Comparison of ENCODE assay signal across 32 cellular contexts in the genomic region with DNA sequence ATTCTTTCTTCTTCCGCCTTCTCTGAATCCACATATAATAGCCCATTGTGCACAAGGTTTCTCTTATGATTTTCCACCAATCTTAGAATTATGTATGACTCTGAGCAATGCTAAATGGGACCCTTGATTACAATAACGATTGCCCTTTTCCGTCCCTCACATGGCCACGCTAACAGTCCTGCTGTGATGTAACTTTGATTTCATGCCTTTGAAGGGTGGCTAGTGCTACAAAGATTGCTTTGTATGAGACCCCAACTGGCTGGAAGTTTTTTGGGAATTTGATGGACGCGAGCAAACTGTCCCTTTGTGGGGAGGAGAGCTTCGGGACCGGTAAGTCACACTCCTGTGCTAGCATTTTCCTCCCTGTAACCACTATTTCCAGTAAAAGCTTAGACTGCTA. TPM values are rescaled to one million over a fixed set of nuclear protein-coding genes. Genes with fewer than 3 reads are reported as not detected.
DNase-seq lines count a peak whose midpoint lies in the region; ATAC-seq, FAIRE-seq and TF ChIP-seq lines count a peak whose summit lies in the region.
"Had no signal": no experiment of that assay in that cellular context is flagged by ENCODE, and none has a peak within 500 bp of the region (broad histone marks: within the 10 kb centered on the region; RNA-seq: fewer than 3 reads in every experiment).

No MANE protein-coding gene starts in this region.

- H3K9me3 ChIP-seq in mammary epithelial cell (replicated peaks; ENCODE audit: insufficient read depth, low read length), result no peaks in the 10 kb centered on the region
- no peaks in the 10 kb centered on the region for H3K9me3 ChIP-seq in pancreas
- H3K9me3 ChIP-seq: SK-N-SH had no signal

- in situ Hi-C loops in mammary epithelial cell (cut with MboI; ENCODE audit: low sequenced_read_pairs in 2 of 2), result no loop called here

- no peaks in the 10 kb centered on the region for H3K4me1 Mint-ChIP-seq in MCF 10A (ENCODE audit: insufficient read depth, unreplicated experiment)
- peaks cover 12% of the 10 kb centered on the region for H3K4me1 Mint-ChIP-seq in activated CD4-positive, alpha-beta T cell treated with anti-CD3 and anti-CD28 coated beads, Interleukin-2, amount 10 ng/mL, durations not matched to agents 7 days and 5 days
- H3K4me1 Mint-ChIP-seq in activated T-helper 1 cell treated with anti-CD3 and anti-CD28 coated beads, Interleukin-12 subunit alpha, Interleukin-12 subunit beta, Interleukin-2, Interleukin-4 antibody, amounts not matched to agents 30 ng/mL and 10 ng/mL and 1 ng/mL, durations not matched to agents 14 hours and 24 hours and 36 hours (ENCODE audit: low read depth), result peaks cover 12% of the 10 kb centered on the region
- H3K4me1 Mint-ChIP-seq: B cell had no signal

- no peak for TF ChIP-seq CTCF in MCF 10A (IDR thresholded peaks at IDR 0.05; ENCODE audit: unreplicated experiment)
- TF ChIP-seq CTCF in mammary epithelial cell (conservative IDR thresholded peaks at IDR 0.05 in 1 of 2, IDR thresholded peaks at IDR 0.05 in 1 of 2; ENCODE audit: extremely low read depth in 1 of 2, insufficient read depth in 1 of 2, low read depth in 1 of 2, low read length in 2 of 2), result no peak
- TF ChIP-seq CTCF in pancreas (IDR thresholded peaks at IDR 0.05), result no peak

- no peaks in the 10 kb centered on the region for H3K9me3 Mint-ChIP-seq in MCF 10A (ENCODE audit: unreplicated experiment)
- no peaks in the 10 kb centered on the region for H3K9me3 Mint-ChIP-seq in activated CD4-positive, alpha-beta T cell treated with anti-CD3 and anti-CD28 coated beads, Interleukin-2, amount 10 ng/mL, durations not matched to agents 7 days and 5 days
- H3K9me3 Mint-ChIP-seq in activated T-helper 1 cell treated with anti-CD3 and anti-CD28 coated beads, Interleukin-12 subunit alpha, Interleukin-12 subunit beta, Interleukin-2, Interleukin-4 antibody, amounts not matched to agents 30 ng/mL and 10 ng/mL and 1 ng/mL, durations not matched to agents 14 hours and 24 hours and 36 hours, result no peaks in the 10 kb centered on the region
- H3K9me3 Mint-ChIP-seq: CD8-positive, alpha-beta T cell had no signal

- no peaks in the 10 kb centered on the region for H3K27me3 ChIP-seq in mammary epithelial cell (ENCODE audit: insufficient read depth, low read length)
- no peaks in the 10 kb centered on the region for H3K27me3 ChIP-seq in pancreas

- POLR2A ChIA-PET in MCF 10A (lab: Yijun Ruan, JAX), result no interaction called here
- POLR2A ChIA-PET in activated CD4-positive, alpha-beta T cell treated with anti-CD3 and anti-CD28 coated beads, Interleukin-2, amount 10 ng/mL, durations not matched to agents 7 days and 5 days (lab: Charles Lee), result interaction anchor here (1.2 kb wide), 1 partner anchor 13 kb away, joined by 3 read pairs; no protein-coding TSS in a partner anchor

- peaks cover 84% of the 10 kb centered on the region for H3K36me3 Mint-ChIP-seq in MCF 10A (ENCODE audit: insufficient read depth, unreplicated experiment)
- H3K36me3 Mint-ChIP-seq in activated CD4-positive, alpha-beta T cell treated with anti-CD3 and anti-CD28 coated beads, Interleukin-2, amount 10 ng/mL, durations not matched to agents 7 days and 5 days (ENCODE audit: low read depth), result peaks cover 26% of the 10 kb centered on the region
- H3K36me3 Mint-ChIP-seq in activated T-helper 1 cell treated with anti-CD3 and anti-CD28 coated beads, Interleukin-12 subunit alpha, Interleukin-12 subunit beta, Interleukin-2, Interleukin-4 antibody, amounts not matched to agents 30 ng/mL and 10 ng/mL and 1 ng/mL, durations not matched to agents 14 hours and 24 hours and 36 hours (ENCODE audit: low read depth), result peaks cover 68% of the 10 kb centered on the region

- ATAC-seq in pancreas, result no peak
- ATAC-seq: CD8-positive, alpha-beta T cell; HCT116; K562; PC-3 had no signal

- 97% methylated on average over 8 of the region's 8 CpGs for WGBS in mammary epithelial cell (ENCODE audit: low coverage, missing lambda C conversion rate)
- WGBS in pancreas, 2 donors, result 86 to 88% methylated on average over 8 of the region's 8 CpGs

- dilution Hi-C loops in mammary epithelial cell (cut with HindIII; ENCODE audit: low sequenced_read_pairs), result no loop called here

- H3K4me2 ChIP-seq in mammary epithelial cell (ENCODE audit: insufficient read depth, low read depth, low read length), result no peak overlapping the region
- H3K4me2 ChIP-seq: SK-N-SH had no signal

- H3K27ac Mint-ChIP-seq in MCF 10A (ENCODE audit: low read depth, unreplicated experiment), result peak overlapping the region; percentile 61
- H3K27ac Mint-ChIP-seq in activated CD4-positive, alpha-beta T cell treated with anti-CD3 and anti-CD28 coated beads, Interleukin-2, amount 10 ng/mL, durations not matched to agents 7 days and 5 days, result no peak overlapping the region
- no peak overlapping the region for H3K27ac Mint-ChIP-seq in activated T-helper 1 cell treated with anti-CD3 and anti-CD28 coated beads, Interleukin-12 subunit alpha, Interleukin-12 subunit beta, Interleukin-2, Interleukin-4 antibody, amounts not matched to agents 30 ng/mL and 10 ng/mL and 1 ng/mL, durations not matched to agents 14 hours and 24 hours and 36 hours
- H3K27ac Mint-ChIP-seq: B cell; CD8-positive, alpha-beta T cell had no signal

- H3K27me3 Mint-ChIP-seq in MCF 10A (ENCODE audit: insufficient read depth, unreplicated experiment), result no peaks in the 10 kb centered on the region
- H3K27me3 Mint-ChIP-seq in activated CD4-positive, alpha-beta T cell treated with anti-CD3 and anti-CD28 coated beads, Interleukin-2, amount 10 ng/mL, durations not matched to agents 7 days and 5 days, result no peaks in the 10 kb centered on the region
- H3K27me3 Mint-ChIP-seq in activated T-helper 1 cell treated with anti-CD3 and anti-CD28 coated beads, Interleukin-12 subunit alpha, Interleukin-12 subunit beta, Interleukin-2, Interleukin-4 antibody, amounts not matched to agents 30 ng/mL and 10 ng/mL and 1 ng/mL, durations not matched to agents 14 hours and 24 hours and 36 hours (ENCODE audit: insufficient read depth), result no peaks in the 10 kb centered on the region
- H3K27me3 Mint-ChIP-seq: B cell had no signal

- BruUV-seq in MCF 10A (replicated peaks; lab: Mats Ljungman, UMichigan), result no TSS peak
- no TSS peak for BruUV-seq in mammary epithelial cell (replicated peaks; lab: Mats Ljungman, UMichigan)

- H2AFZ ChIP-seq in mammary epithelial cell (ENCODE audit: low read depth, low read length), result no peak overlapping the region

- H3K4me1 ChIP-seq in mammary epithelial cell (ENCODE audit: insufficient read depth, low read length) (no peaks in the 10 kb centered on the region), pancreas (peaks cover 37 to 57% (median 51%) of the 10 kb centered on the region in 3 donors)

- FAIRE-seq in pancreas (lab: Jason Lieb, UNC), result no peak
- FAIRE-seq: GM12891, K562 had no signal

- no peaks in the 10 kb centered on the region for H3K79me2 ChIP-seq in mammary epithelial cell (ENCODE audit: insufficient read depth, low read length)

- CTCF ChIA-PET in MCF 10A (lab: Yijun Ruan, JAX) (no interaction called here), mammary epithelial cell (lab: Charles Lee; ENCODE audit: low non-redundant PET) (no interaction called here)
- CTCF ChIA-PET in activated CD4-positive, alpha-beta T cell treated with anti-CD3 and anti-CD28 coated beads, Interleukin-2, amount 10 ng/mL, durations not matched to agents 7 days and 5 days (lab: Charles Lee), result interaction anchor here (0.7 to 1.3 kb wide), 2 partner anchors 10 to 607 kb away, joined by 3 to 4 read pairs; no protein-coding TSS in a partner anchor

- H3K36me3 ChIP-seq in mammary epithelial cell (ENCODE audit: insufficient read depth, low read length) (peaks cover 37% of the 10 kb centered on the region), pancreas (no peaks in the 10 kb centered on the region)

- no peak overlapping the region for H3K27ac ChIP-seq in mammary epithelial cell (ENCODE audit: insufficient read depth, low read depth, low read length)
- peak overlapping the region in 3 of 4 donors; percentile 8 to 86 (median 64) for H3K27ac ChIP-seq in pancreas
- H3K27ac ChIP-seq: 22Rv1, C4-2B, HL-60, RWPE1 had no signal

- H4K20me1 ChIP-seq in mammary epithelial cell (ENCODE audit: insufficient read depth, low read length), result no peaks in the 10 kb centered on the region

- DNase-seq in MCF 10A (ENCODE audit: unreplicated experiment) (no peak), mammary epithelial cell (no peak), epidermal melanocyte (ENCODE audit: insufficient read length, low spot score) (peak; percentile 38), pancreas (no peak), RPMI8226 (no peak), T-helper 1 cell (no peak)
- DNase-seq in activated CD4-positive, alpha-beta T cell treated with anti-CD3 and anti-CD28 coated beads, Interleukin-2, amount 10 ng/mL, durations not matched to agents 7 days and 5 days, result no peak
- DNase-seq in activated T-helper 1 cell treated with anti-CD3 and anti-CD28 coated beads, Interleukin-12 subunit alpha, Interleukin-12 subunit beta, Interleukin-2, Interleukin-4 antibody, amounts not matched to agents 30 ng/mL and 10 ng/mL and 1 ng/mL, durations not matched to agents 14 hours and 24 hours and 36 hours (ENCODE audit: low spot score), result no peak
- DNase-seq: CD8-positive, alpha-beta T cell; DMS 273 treated with DMSO at 0.1 percent for 48 hours; DMS79 treated with DMSO at 0.1 percent for 48 hours; GF-D8; Kasumi-1; MV-4-11; NCI-H1105 treated with DMSO at 0.1 percent for 48 hours; NCI-H146; NCI-H1930; NCI-H446 treated with DMSO at 0.1 percent for 48 hours; NCI-H526; NCI-H82; NK-92 treated with Interleukin-12 subunit alpha and Interleukin-12 subunit beta, amount 100 ng/mL, for 24 hours; PC-3; SHP77; SK-N-SH had no signal

- H3K4me3 ChIP-seq in mammary epithelial cell (replicated peaks in 1 of 3; ENCODE audit: insufficient read depth in 1 of 3, low read depth in 2 of 3, low read length in 3 of 3) (no peak overlapping the region), pancreas (no peak overlapping the region)
- H3K4me3 ChIP-seq: K562 had no signal

- H3K4me3 Mint-ChIP-seq in MCF 10A (ENCODE audit: unreplicated experiment), result no peak overlapping the region
- no peak overlapping the region for H3K4me3 Mint-ChIP-seq in activated CD4-positive, alpha-beta T cell treated with anti-CD3 and anti-CD28 coated beads, Interleukin-2, amount 10 ng/mL, durations not matched to agents 7 days and 5 days
- H3K4me3 Mint-ChIP-seq in activated T-helper 1 cell treated with anti-CD3 and anti-CD28 coated beads, Interleukin-12 subunit alpha, Interleukin-12 subunit beta, Interleukin-2, Interleukin-4 antibody, amounts not matched to agents 30 ng/mL and 10 ng/mL and 1 ng/mL, durations not matched to agents 14 hours and 24 hours and 36 hours, result no peak overlapping the region
- H3K4me3 Mint-ChIP-seq: B cell; CD8-positive, alpha-beta T cell had no signal

- intact Hi-C loops in MCF 10A (cut with micrococcal nuclease), result no loop called here
- intact Hi-C loops in mammary epithelial cell (cut with micrococcal nuclease), result no loop called here
- intact Hi-C loops in pancreas (cut with DNase I), result no loop called here
- intact Hi-C loops in activated T-helper 1 cell treated with anti-CD3 and anti-CD28 coated beads, Interleukin-12 subunit alpha, Interleukin-12 subunit beta, Interleukin-2, Interleukin-4 antibody, amounts not matched to agents 30 ng/mL and 10 ng/mL and 1 ng/mL, durations not matched to agents 14 hours and 24 hours and 36 hours (cut with micrococcal nuclease), result no loop called here

- H3K9ac ChIP-seq in mammary epithelial cell (ENCODE audit: insufficient read depth, low read length), result no peak overlapping the region
- H3K9ac ChIP-seq: SK-N-SH had no signal

RNA-seq across cellular contexts. Expression of a gene that starts 45.3 kb away (rescaled TPM):
- total RNA-seq in MCF 10A (2022) (60.2 and 77.9 TPM in 2 replicates), mammary epithelial cell (100 to 1,000 TPM in 1 of 2 donors, 10 to 100 TPM in 1; 93.7 to 177 TPM), pancreas (100 to 1,000 TPM in 1 of 6 donors, 10 to 100 TPM in 5; 55.6 to 106 (median 68.0) TPM)
- polyA plus RNA-seq in mammary epithelial cell (76.6 TPM), pancreas (10 to 100 TPM; 19.8 to 21.7 TPM)
- polyA minus RNA-seq in mammary epithelial cell, result 158 TPM
- 10 to 100 TPM; 37.0 to 38.7 TPM for total RNA-seq in activated CD4-positive, alpha-beta T cell treated with anti-CD3 and anti-CD28 coated beads, Interleukin-2, amount 10 ng/mL, durations not matched to agents 7 days and 5 days
- 38.9 and 39.8 TPM in 2 replicates for total RNA-seq in activated T-helper 1 cell treated with anti-CD3 and anti-CD28 coated beads, Interleukin-12 subunit alpha, Interleukin-12 subunit beta, Interleukin-2, Interleukin-4 antibody, amounts not matched to agents 30 ng/mL and 10 ng/mL and 1 ng/mL, durations not matched to agents 14 hours and 24 hours and 36 hours
